Comparison of ENCODE assay signal across 1 cellular context in the genomic region with DNA sequence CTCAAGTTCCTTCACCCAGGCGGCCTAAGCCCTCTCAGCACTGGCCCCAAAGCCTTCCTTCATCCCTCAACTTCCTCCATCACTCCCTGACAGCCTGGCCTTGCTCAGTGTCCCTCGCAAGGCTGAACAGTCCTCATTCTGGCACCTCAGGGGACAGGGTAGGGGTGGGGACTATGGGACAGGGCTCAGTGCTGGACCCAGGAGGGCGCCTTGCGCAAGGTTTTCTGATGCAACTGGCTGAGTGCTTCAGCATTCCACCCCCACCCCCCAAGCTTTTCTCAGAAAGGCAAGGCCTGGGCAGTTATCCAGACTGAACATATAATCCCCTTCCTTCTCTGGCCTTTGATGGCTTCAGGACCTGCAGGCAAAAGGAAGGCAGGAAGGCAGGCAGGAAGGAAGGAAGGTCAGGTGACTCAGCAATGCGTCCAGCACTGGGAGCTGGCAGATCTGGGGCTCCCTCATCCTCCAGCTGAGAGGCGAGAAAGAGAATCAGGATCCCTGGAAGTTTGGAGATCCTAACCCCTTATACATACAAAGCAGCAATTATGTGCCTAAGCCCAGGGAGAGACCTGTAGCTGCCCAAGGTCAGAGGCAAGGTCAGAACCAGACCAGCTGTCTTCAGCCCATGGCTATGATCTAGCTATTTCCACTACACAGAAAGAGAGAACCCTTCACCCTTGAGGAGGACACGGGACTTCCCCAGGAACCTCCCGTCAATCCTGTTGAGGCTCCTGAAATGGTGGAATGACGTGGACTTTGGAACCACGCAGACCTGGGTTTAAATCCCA.
A peak's percentile ranks its signal among the peaks of the same experiment; 100 is the strongest.
TF ChIP-seq lines count a peak whose summit lies in the region.

No MANE protein-coding gene starts in this region.

TF ChIP-seq in HepG2, 621 proteins besides CTCF, POLR2A, EP300 and RAD21 (continued from another document and continues in another):
- TF ChIP-seq ZMYM4 (CRISPR knock-in tag; IDR thresholded peaks at IDR 0.05) (peak; percentile 97), ZNF674 (CRISPR knock-in tag; IDR thresholded peaks at IDR 0.05; ENCODE audit: low read depth) (peak; percentile 40; the same call in 1 of the 2 replicates), KDM4B (CRISPR knock-in tag; IDR thresholded peaks at IDR 0.05) (peak; percentile 99), CEBPB (IDR thresholded peaks at IDR 0.05; ENCODE audit: borderline replicate concordance, low read depth, low read length) (peak; percentile 100), SIN3B (IDR thresholded peaks at IDR 0.05; ENCODE audit: low read length) (no peak), PCBP2 (optimal IDR thresholded peaks at IDR 0.05; ENCODE audit: low read depth, low read length, poor library complexity, severe bottlenecking) (peak; percentile 92), ZNF180 (CRISPR knock-in tag; IDR thresholded peaks at IDR 0.05; ENCODE audit: borderline replicate concordance, low read depth) (no peak), HMG20A (CRISPR knock-in tag; IDR thresholded peaks at IDR 0.05; ENCODE audit: borderline replicate concordance) (peak; percentile 88; the same call in 1 of the 2 replicates), NKX3-1 (CRISPR knock-in tag; IDR thresholded peaks at IDR 0.05) (0 out of 2 replicates have a peak, but pooled peaks have one; percentile 25), ZNF44 (CRISPR knock-in tag; IDR thresholded peaks at IDR 0.05) (0 out of 2 replicates have a peak, but pooled peaks have one; percentile 79), ZNF616 (CRISPR knock-in tag; IDR thresholded peaks at IDR 0.05; ENCODE audit: low read depth) (peak; percentile 52; the same call in 1 of the 2 replicates), ARID2 (CRISPR knock-in tag; IDR thresholded peaks at IDR 0.05; ENCODE audit: borderline replicate concordance) (peak; percentile 86; the same call in 1 of the 2 replicates), RBAK (CRISPR knock-in tag; IDR thresholded peaks at IDR 0.05) (no peak), ZNF329 (CRISPR knock-in tag; IDR thresholded peaks at IDR 0.05; ENCODE audit: low read depth) (peak; percentile 24; the same call in 1 of the 2 replicates), ZSCAN30 (CRISPR knock-in tag; IDR thresholded peaks at IDR 0.05) (0 out of 2 replicates have a peak, but pooled peaks have one; percentile 67), CBX5 (CRISPR knock-in tag; IDR thresholded peaks at IDR 0.05; ENCODE audit: borderline replicate concordance) (peak; percentile 100), HOXA7 (CRISPR knock-in tag; IDR thresholded peaks at IDR 0.05) (no peak), ZNF264 (CRISPR knock-in tag; IDR thresholded peaks at IDR 0.05) (peak; percentile 96), FOSL1 (CRISPR knock-in tag; IDR thresholded peaks at IDR 0.05; ENCODE audit: borderline replicate concordance) (no peak), ZNF678 (CRISPR knock-in tag; IDR thresholded peaks at IDR 0.05) (no peak), U2AF2 (IDR thresholded peaks at IDR 0.05; ENCODE audit: low read depth, low read length) (peak; percentile 27; the same call in 1 of the 2 replicates), ZSCAN22 (CRISPR knock-in tag; IDR thresholded peaks at IDR 0.05) (0 out of 2 replicates have a peak, but pooled peaks have one; percentile 32), FOXP1 (IDR thresholded peaks at IDR 0.05) (no peak), FOXP1 (CRISPR knock-in tag; IDR thresholded peaks at IDR 0.05) (peak; percentile 68), NCOR1 (IDR thresholded peaks at IDR 0.05; ENCODE audit: borderline replicate concordance, low read length) (peak; percentile 99), GTF2F1 (IDR thresholded peaks at IDR 0.05; ENCODE audit: low read length) (peak; percentile 27; the same call in 1 of the 2 replicates)
- TF ChIP-seq, protein P1, sequence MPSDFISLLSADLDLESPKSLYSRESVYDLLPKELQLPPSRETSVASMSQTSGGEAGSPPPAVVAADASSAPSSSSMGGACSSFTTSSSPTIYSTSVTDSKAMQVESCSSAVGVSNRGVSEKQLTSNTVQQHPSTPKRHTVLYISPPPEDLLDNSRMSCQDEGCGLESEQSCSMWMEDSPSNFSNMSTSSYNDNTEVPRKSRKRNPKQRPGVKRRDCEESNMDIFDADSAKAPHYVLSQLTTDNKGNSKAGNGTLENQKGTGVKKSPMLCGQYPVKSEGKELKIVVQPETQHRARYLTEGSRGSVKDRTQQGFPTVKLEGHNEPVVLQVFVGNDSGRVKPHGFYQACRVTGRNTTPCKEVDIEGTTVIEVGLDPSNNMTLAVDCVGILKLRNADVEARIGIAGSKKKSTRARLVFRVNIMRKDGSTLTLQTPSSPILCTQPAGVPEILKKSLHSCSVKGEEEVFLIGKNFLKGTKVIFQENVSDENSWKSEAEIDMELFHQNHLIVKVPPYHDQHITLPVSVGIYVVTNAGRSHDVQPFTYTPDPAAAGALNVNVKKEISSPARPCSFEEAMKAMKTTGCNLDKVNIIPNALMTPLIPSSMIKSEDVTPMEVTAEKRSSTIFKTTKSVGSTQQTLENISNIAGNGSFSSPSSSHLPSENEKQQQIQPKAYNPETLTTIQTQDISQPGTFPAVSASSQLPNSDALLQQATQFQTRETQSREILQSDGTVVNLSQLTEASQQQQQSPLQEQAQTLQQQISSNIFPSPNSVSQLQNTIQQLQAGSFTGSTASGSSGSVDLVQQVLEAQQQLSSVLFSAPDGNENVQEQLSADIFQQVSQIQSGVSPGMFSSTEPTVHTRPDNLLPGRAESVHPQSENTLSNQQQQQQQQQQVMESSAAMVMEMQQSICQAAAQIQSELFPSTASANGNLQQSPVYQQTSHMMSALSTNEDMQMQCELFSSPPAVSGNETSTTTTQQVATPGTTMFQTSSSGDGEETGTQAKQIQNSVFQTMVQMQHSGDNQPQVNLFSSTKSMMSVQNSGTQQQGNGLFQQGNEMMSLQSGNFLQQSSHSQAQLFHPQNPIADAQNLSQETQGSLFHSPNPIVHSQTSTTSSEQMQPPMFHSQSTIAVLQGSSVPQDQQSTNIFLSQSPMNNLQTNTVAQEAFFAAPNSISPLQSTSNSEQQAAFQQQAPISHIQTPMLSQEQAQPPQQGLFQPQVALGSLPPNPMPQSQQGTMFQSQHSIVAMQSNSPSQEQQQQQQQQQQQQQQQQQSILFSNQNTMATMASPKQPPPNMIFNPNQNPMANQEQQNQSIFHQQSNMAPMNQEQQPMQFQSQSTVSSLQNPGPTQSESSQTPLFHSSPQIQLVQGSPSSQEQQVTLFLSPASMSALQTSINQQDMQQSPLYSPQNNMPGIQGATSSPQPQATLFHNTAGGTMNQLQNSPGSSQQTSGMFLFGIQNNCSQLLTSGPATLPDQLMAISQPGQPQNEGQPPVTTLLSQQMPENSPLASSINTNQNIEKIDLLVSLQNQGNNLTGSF (CRISPR knock-in tag; IDR thresholded peaks at IDR 0.05), result no peak
- TF ChIP-seq, protein P2, sequence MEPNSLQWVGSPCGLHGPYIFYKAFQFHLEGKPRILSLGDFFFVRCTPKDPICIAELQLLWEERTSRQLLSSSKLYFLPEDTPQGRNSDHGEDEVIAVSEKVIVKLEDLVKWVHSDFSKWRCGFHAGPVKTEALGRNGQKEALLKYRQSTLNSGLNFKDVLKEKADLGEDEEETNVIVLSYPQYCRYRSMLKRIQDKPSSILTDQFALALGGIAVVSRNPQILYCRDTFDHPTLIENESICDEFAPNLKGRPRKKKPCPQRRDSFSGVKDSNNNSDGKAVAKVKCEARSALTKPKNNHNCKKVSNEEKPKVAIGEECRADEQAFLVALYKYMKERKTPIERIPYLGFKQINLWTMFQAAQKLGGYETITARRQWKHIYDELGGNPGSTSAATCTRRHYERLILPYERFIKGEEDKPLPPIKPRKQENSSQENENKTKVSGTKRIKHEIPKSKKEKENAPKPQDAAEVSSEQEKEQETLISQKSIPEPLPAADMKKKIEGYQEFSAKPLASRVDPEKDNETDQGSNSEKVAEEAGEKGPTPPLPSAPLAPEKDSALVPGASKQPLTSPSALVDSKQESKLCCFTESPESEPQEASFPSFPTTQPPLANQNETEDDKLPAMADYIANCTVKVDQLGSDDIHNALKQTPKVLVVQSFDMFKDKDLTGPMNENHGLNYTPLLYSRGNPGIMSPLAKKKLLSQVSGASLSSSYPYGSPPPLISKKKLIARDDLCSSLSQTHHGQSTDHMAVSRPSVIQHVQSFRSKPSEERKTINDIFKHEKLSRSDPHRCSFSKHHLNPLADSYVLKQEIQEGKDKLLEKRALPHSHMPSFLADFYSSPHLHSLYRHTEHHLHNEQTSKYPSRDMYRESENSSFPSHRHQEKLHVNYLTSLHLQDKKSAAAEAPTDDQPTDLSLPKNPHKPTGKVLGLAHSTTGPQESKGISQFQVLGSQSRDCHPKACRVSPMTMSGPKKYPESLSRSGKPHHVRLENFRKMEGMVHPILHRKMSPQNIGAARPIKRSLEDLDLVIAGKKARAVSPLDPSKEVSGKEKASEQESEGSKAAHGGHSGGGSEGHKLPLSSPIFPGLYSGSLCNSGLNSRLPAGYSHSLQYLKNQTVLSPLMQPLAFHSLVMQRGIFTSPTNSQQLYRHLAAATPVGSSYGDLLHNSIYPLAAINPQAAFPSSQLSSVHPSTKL (CRISPR knock-in tag; IDR thresholded peaks at IDR 0.05), result peak; percentile 97
- TF ChIP-seq, protein P3, sequence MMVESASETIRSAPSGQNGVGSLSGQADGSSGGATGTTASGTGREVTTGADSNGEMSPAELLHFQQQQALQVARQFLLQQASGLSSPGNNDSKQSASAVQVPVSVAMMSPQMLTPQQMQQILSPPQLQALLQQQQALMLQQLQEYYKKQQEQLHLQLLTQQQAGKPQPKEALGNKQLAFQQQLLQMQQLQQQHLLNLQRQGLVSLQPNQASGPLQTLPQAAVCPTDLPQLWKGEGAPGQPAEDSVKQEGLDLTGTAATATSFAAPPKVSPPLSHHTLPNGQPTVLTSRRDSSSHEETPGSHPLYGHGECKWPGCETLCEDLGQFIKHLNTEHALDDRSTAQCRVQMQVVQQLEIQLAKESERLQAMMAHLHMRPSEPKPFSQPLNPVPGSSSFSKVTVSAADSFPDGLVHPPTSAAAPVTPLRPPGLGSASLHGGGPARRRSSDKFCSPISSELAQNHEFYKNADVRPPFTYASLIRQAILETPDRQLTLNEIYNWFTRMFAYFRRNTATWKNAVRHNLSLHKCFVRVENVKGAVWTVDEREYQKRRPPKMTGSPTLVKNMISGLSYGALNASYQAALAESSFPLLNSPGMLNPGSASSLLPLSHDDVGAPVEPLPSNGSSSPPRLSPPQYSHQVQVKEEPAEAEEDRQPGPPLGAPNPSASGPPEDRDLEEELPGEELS (CRISPR knock-in tag; IDR thresholded peaks at IDR 0.05), result peak; percentile 95
- TF ChIP-seq, protein P4, sequence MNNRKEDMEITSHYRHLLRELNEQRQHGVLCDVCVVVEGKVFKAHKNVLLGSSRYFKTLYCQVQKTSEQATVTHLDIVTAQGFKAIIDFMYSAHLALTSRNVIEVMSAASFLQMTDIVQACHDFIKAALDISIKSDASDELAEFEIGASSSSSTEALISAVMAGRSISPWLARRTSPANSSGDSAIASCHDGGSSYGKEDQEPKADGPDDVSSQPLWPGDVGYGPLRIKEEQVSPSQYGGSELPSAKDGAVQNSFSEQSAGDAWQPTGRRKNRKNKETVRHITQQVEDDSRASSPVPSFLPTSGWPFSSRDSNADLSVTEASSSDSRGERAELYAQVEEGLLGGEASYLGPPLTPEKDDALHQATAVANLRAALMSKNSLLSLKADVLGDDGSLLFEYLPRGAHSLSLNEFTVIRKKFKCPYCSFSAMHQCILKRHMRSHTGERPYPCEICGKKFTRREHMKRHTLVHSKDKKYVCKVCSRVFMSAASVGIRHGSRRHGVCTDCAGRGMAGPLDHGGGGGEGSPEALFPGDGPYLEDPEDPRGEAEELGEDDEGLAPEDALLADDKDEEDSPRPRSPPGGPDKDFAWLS (CRISPR knock-in tag; IDR thresholded peaks at IDR 0.05; ENCODE audit: borderline replicate concordance), result no peak
- TF ChIP-seq, protein P5, sequence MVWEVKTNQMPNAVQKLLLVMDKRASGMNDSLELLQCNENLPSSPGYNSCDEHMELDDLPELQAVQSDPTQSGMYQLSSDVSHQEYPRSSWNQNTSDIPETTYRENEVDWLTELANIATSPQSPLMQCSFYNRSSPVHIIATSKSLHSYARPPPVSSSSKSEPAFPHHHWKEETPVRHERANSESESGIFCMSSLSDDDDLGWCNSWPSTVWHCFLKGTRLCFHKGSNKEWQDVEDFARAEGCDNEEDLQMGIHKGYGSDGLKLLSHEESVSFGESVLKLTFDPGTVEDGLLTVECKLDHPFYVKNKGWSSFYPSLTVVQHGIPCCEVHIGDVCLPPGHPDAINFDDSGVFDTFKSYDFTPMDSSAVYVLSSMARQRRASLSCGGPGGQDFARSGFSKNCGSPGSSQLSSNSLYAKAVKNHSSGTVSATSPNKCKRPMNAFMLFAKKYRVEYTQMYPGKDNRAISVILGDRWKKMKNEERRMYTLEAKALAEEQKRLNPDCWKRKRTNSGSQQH (CRISPR knock-in tag; IDR thresholded peaks at IDR 0.05; ENCODE audit: low read depth), result peak; percentile 98
- TF ChIP-seq, protein P6, sequence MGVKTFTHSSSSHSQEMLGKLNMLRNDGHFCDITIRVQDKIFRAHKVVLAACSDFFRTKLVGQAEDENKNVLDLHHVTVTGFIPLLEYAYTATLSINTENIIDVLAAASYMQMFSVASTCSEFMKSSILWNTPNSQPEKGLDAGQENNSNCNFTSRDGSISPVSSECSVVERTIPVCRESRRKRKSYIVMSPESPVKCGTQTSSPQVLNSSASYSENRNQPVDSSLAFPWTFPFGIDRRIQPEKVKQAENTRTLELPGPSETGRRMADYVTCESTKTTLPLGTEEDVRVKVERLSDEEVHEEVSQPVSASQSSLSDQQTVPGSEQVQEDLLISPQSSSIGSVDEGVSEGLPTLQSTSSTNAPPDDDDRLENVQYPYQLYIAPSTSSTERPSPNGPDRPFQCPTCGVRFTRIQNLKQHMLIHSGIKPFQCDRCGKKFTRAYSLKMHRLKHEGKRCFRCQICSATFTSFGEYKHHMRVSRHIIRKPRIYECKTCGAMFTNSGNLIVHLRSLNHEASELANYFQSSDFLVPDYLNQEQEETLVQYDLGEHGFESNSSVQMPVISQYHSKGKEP (CRISPR knock-in tag; IDR thresholded peaks at IDR 0.05), result peak; percentile 37; the same call in 1 of the 2 replicates
- TF ChIP-seq, protein P7, sequence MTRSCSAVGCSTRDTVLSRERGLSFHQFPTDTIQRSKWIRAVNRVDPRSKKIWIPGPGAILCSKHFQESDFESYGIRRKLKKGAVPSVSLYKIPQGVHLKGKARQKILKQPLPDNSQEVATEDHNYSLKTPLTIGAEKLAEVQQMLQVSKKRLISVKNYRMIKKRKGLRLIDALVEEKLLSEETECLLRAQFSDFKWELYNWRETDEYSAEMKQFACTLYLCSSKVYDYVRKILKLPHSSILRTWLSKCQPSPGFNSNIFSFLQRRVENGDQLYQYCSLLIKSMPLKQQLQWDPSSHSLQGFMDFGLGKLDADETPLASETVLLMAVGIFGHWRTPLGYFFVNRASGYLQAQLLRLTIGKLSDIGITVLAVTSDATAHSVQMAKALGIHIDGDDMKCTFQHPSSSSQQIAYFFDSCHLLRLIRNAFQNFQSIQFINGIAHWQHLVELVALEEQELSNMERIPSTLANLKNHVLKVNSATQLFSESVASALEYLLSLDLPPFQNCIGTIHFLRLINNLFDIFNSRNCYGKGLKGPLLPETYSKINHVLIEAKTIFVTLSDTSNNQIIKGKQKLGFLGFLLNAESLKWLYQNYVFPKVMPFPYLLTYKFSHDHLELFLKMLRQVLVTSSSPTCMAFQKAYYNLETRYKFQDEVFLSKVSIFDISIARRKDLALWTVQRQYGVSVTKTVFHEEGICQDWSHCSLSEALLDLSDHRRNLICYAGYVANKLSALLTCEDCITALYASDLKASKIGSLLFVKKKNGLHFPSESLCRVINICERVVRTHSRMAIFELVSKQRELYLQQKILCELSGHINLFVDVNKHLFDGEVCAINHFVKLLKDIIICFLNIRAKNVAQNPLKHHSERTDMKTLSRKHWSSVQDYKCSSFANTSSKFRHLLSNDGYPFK (CRISPR knock-in tag; IDR thresholded peaks at IDR 0.05; ENCODE audit: borderline replicate concordance), result peak; percentile 78
